Comparison of ENCODE assay signal across 16 cellular contexts in genomic region chr6:56245903-56246351, GRCh38. TPM values are rescaled to one million over a fixed set of nuclear protein-coding genes. Genes with fewer than 3 reads are reported as not detected.
DNase-seq lines count a peak whose midpoint lies in the region; ATAC-seq and TF ChIP-seq lines count a peak whose summit lies in the region.
"Had no signal": no experiment of that assay in that cellular context is flagged by ENCODE, and none has a peak within 500 bp of the region (broad histone marks: within the 10 kb centered on the region; RNA-seq: fewer than 3 reads in every experiment).

No MANE protein-coding gene starts in this region.

- H3K4me3 ChIP-seq in fibroblast of the aortic adventitia (ENCODE audit: low read depth, low read length): peak overlapping the region; percentile 79
- H3K4me3 ChIP-seq: GM12878 had no signal

- no peaks in the 10 kb centered on the region for H3K9me3 Mint-ChIP-seq in progenitor cell of endocrine pancreas (ENCODE audit: low read depth)

- H3K27me3 Mint-ChIP-seq in progenitor cell of endocrine pancreas: peaks cover 34% of the 10 kb centered on the region

- ATAC-seq in HG02852 (IDR thresholded peaks at IDR 0.05; ENCODE audit: unreplicated experiment) (no peak), GM21447 (IDR thresholded peaks at IDR 0.05; ENCODE audit: unreplicated experiment) (no peak)
- ATAC-seq: GM12878 had no signal

- peaks cover 28% of the 10 kb centered on the region for H3K4me1 Mint-ChIP-seq in progenitor cell of endocrine pancreas (ENCODE audit: low read depth)
- H3K4me1 Mint-ChIP-seq: B cell had no signal

- peak overlapping the region; percentile 83 for H3K4me3 Mint-ChIP-seq in progenitor cell of endocrine pancreas (ENCODE audit: low read depth)
- H3K4me3 Mint-ChIP-seq: B cell had no signal

- H3K36me3 Mint-ChIP-seq in progenitor cell of endocrine pancreas (ENCODE audit: insufficient read depth): no peaks in the 10 kb centered on the region

- TF ChIP-seq CTCF in fibroblast of the aortic adventitia (IDR thresholded peaks at IDR 0.05; ENCODE audit: insufficient read depth, low read length) (no peak), progenitor cell of endocrine pancreas (IDR thresholded peaks at IDR 0.05; ENCODE audit: unreplicated experiment) (no peak)

- DNase-seq in AG08395 (ENCODE audit: low spot score) (peak; percentile 2), NCI-H82 treated with DMSO at 0.1 percent for 48 hours (lab: John Stamatoyannopoulos, UW; ENCODE audit: unreplicated experiment) (peak; percentile 7), fibroblast of the aortic adventitia (ENCODE audit: low read depth) (peak; percentile 86), progenitor cell of endocrine pancreas (ENCODE audit: low spot score, unreplicated experiment) (no peak), DMS153 treated with DMSO at 0.1 percent for 48 hours (lab: John Stamatoyannopoulos, UW; ENCODE audit: unreplicated experiment) (no peak), SHP77 (lab: John Stamatoyannopoulos, UW) (no peak)
- DNase-seq: activated naive CD4-positive, alpha-beta T cell; central memory CD4-positive, alpha-beta T cell; left cardiac atrium; NCI-H1092 treated with DMSO at 0.1 percent for 48 hours; NCI-H446 treated with DMSO at 0.1 percent for 48 hours had no signal

- H3K27ac Mint-ChIP-seq in progenitor cell of endocrine pancreas: no peak overlapping the region
- H3K27ac Mint-ChIP-seq: B cell had no signal

RNA-seq across cellular contexts. Expression of gene COL21A1, which starts 1.5 kb away (rescaled TPM):
- total RNA-seq in fibroblast of the aortic adventitia (ENCODE audit: low replicate concordance) (29.0 and 29.5 TPM in 2 replicates), progenitor cell of endocrine pancreas (16.8 and 20.5 TPM in 2 replicates)
- total RNA-seq: activated CD8-positive, alpha-beta memory T cell treated with anti-CD3 and anti-CD28 coated beads for 36 hours; B cell; GM12878 had no signal

Comparison
In these comparisons a context has a peak if more than half of its experiments do, and no peak if none do; other contexts are left out.
1. DNase-seq: peak in AG08395 (single experiment), NCI-H82 treated with DMSO at 0.1 percent for 48 hours (single experiment) and fibroblast of the aortic adventitia (single experiment); none in progenitor cell of endocrine pancreas (single experiment), DMS153 treated with DMSO at 0.1 percent for 48 hours (single experiment) and SHP77 (0 of 2).